8 cellular contexts compared by ENCODE assay signal in the genomic region with DNA sequence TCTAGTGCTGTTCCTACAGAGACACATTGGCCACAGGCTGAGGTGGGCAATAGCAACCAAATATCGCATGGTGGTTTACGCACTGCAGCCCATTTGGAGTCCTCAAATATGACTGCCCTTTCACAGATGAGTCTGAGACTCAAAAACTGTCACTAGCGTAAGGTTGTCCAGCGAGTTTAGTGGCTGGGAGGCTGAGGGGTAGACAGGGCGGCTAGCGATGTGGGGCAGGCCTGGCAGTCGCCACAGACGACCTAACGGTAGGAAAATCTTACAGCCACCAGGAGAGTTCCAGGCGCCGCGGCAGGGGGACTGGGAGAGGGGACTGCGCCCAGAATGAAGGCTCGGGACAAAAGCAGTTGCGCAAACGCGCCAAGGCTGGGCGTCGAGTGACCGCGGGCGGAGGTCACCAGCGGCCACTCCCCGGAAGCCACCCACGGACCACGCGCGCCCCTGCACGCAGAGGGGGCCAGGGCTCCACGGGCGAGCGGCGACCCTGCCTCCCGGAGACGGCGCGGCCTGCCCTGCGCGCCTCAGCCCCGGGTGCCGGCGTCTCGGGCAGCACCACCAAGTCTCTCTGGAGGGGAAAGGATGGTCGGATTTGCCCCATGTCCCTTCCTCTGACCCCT. TPM values are rescaled to one million over a fixed set of nuclear protein-coding genes. Genes with fewer than 3 reads are reported as not detected.
DNase-seq lines count a peak whose midpoint lies in the region; ATAC-seq, FAIRE-seq and TF ChIP-seq lines count a peak whose summit lies in the region.

No MANE protein-coding gene starts in this region.

- no peak for DNase-seq in BJ (ENCODE audit: low read depth)
- no peak for DNase-seq in RWPE2 (ENCODE audit: low spot score)
- DNase-seq in endothelial cell of umbilical vein (ENCODE audit: low read depth, low spot score) = no peak
- no peak for DNase-seq in D341Med (ENCODE audit: low spot score)
- no peak for DNase-seq in stimulated activated naive CD4-positive, alpha-beta T cell (lab: John Stamatoyannopoulos, UW)

- POLR2A ChIA-PET in BJ (lab: Charles Lee) (no interaction called here), endothelial cell of umbilical vein (lab: Charles Lee) (no interaction called here)

- H3K4me1 ChIP-seq in RWPE2 (ENCODE audit: insufficient read depth, poor library complexity, severe bottlenecking) = peaks cover 26% of the 10 kb centered on the region
- H3K4me1 ChIP-seq in endothelial cell of umbilical vein (ENCODE audit: control insufficient read depth, extremely low read depth, insufficient read depth, low read length) = peaks cover 34% of the 10 kb centered on the region
- H3K4me1 ChIP-seq in muscle layer of colon (ENCODE audit: insufficient read depth, low read length) = peaks cover 42% of the 10 kb centered on the region

- peak overlapping the region; percentile 73 for H3K27ac ChIP-seq in RWPE2 (ENCODE audit: poor library complexity, severe bottlenecking)
- peak overlapping the region; percentile 93 for H3K27ac ChIP-seq in endothelial cell of umbilical vein (ENCODE audit: insufficient read depth, low read depth, low read length)
- peak overlapping the region; percentile 97 for H3K27ac ChIP-seq in muscle layer of colon (ENCODE audit: low read depth, low read length)

- H3K4me3 ChIP-seq in BJ (ENCODE audit: low read depth, low read length) (peak overlapping the region; percentile 42), RWPE2 (ENCODE audit: severe bottlenecking) (peak overlapping the region; percentile 96), endothelial cell of umbilical vein (replicated peaks in 1 of 3; ENCODE audit: insufficient read depth in 1 of 3, low read depth in 1 of 3, low read length in 3 of 3) (peak overlapping the region; percentile 24 to 86 (median 49)), muscle layer of colon (ENCODE audit: low read depth in 1 of 2, low read length in 2 of 2) (peak overlapping the region; percentile 66 to 73)

- ATAC-seq in GM21619 (IDR thresholded peaks at IDR 0.05; ENCODE audit: unreplicated experiment) = peak; percentile 9
- ATAC-seq in RWPE2 (ENCODE audit: low read depth) = peak; percentile 2; the same call in 2 of the 3 replicates
- ATAC-seq in HG03442 (IDR thresholded peaks at IDR 0.05; ENCODE audit: unreplicated experiment) = no peak

- TF ChIP-seq POLR2A in endothelial cell of umbilical vein (IDR thresholded peaks at IDR 0.05; ENCODE audit: low read depth, low read length) = peak; percentile 0

- H2AFZ ChIP-seq in endothelial cell of umbilical vein (ENCODE audit: low read depth, low read length) = peak overlapping the region; percentile 0

- TSS peak; percentile 63 for BruUV-seq in endothelial cell of umbilical vein (replicated peaks; lab: Mats Ljungman, UMichigan)

- H3K27me3 ChIP-seq in BJ (ENCODE audit: control insufficient read depth, insufficient read depth, low read length) (no peaks in the 10 kb centered on the region), RWPE2 (ENCODE audit: insufficient read depth, poor library complexity, severe bottlenecking) (no peaks in the 10 kb centered on the region), endothelial cell of umbilical vein (ENCODE audit: control insufficient read depth in 2 of 2, insufficient read depth in 2 of 2, low read length in 2 of 2) (no peaks in the 10 kb centered on the region), muscle layer of colon (ENCODE audit: control insufficient read depth in 1 of 2, insufficient read depth in 2 of 2, low read length in 2 of 2) (no peaks in the 10 kb centered on the region)

- H3K4me2 ChIP-seq in endothelial cell of umbilical vein (ENCODE audit: insufficient read depth, low read length) = peak overlapping the region; percentile 43

- H4K20me1 ChIP-seq in endothelial cell of umbilical vein (replicated peaks; ENCODE audit: control insufficient read depth, extremely low read depth, insufficient read depth, low read length) = peaks cover 11% of the 10 kb centered on the region

- no peak for TF ChIP-seq CTCF in BJ (IDR thresholded peaks at IDR 0.05; ENCODE audit: insufficient read depth, low read depth, low read length)
- no peak for TF ChIP-seq CTCF in RWPE2 (IDR thresholded peaks at IDR 0.05; ENCODE audit: poor library complexity, severe bottlenecking)
- no peak for TF ChIP-seq CTCF in endothelial cell of umbilical vein (IDR thresholded peaks at IDR 0.05; ENCODE audit: extremely low read depth in 1 of 2, insufficient read depth in 1 of 2, low read depth in 1 of 2, low read length in 2 of 2)

- H3K79me2 ChIP-seq in endothelial cell of umbilical vein (ENCODE audit: control insufficient read depth, insufficient read depth, low read length) = peaks cover 35% of the 10 kb centered on the region

- H3K9me3 ChIP-seq in RWPE2 (ENCODE audit: severe bottlenecking) (no peaks in the 10 kb centered on the region), endothelial cell of umbilical vein (replicated peaks; ENCODE audit: control insufficient read depth, insufficient read depth, low read length) (no peaks in the 10 kb centered on the region), muscle layer of colon (ENCODE audit: low read length) (no peaks in the 10 kb centered on the region)

- no peak for FAIRE-seq in endothelial cell of umbilical vein (lab: Jason Lieb, UNC)

- H3K9ac ChIP-seq in endothelial cell of umbilical vein (replicated peaks; ENCODE audit: extremely low read depth, insufficient read depth, low read length) = peak overlapping the region; percentile 97
- peak overlapping the region; percentile 41 for H3K9ac ChIP-seq in muscle layer of colon (ENCODE audit: low read length)

- intact Hi-C loops in endothelial cell of umbilical vein (cut with micrococcal nuclease) = loop anchor here (5.0 kb wide), 2 partner anchors 46 to 829 kb away; no protein-coding TSS in a partner anchor

- H3K36me3 ChIP-seq in BJ (ENCODE audit: control insufficient read depth, insufficient read depth, low read length) = no peaks in the 10 kb centered on the region; the same call in 1 of the 2 replicates
- H3K36me3 ChIP-seq in RWPE2 (ENCODE audit: low read depth) = peaks cover 15% of the 10 kb centered on the region
- H3K36me3 ChIP-seq in endothelial cell of umbilical vein (ENCODE audit: control insufficient read depth in 2 of 2, extremely low read depth in 1 of 2, insufficient read depth in 2 of 2, low read length in 2 of 2) = peaks cover 0 to 2% of the 10 kb centered on the region in 2 experiments
- no peaks in the 10 kb centered on the region for H3K36me3 ChIP-seq in muscle layer of colon (ENCODE audit: insufficient read depth, low read length)

- CTCF ChIA-PET in BJ (lab: Yijun Ruan, JAX) = interaction anchor here (1.4 kb wide), 1 partner anchor 827 kb away, joined by 3 read pairs; no protein-coding TSS in a partner anchor
- CTCF ChIA-PET in endothelial cell of umbilical vein (lab: Charles Lee) = no interaction called here

- dilution Hi-C loops in endothelial cell of umbilical vein (cut with MboI; ENCODE audit: extremely low pct_ligation_motif_present, low sequenced_read_pairs) = no loop called here

- no peaks in the 10 kb centered on the region for H3K9me1 ChIP-seq in endothelial cell of umbilical vein (replicated peaks; ENCODE audit: control insufficient read depth, extremely low read depth, insufficient read depth, low read length)

TF ChIP-seq in endothelial cell of umbilical vein, 7 proteins besides CTCF, POLR2A, EP300 and RAD21:
- no peak for TF ChIP-seq POLR2AphosphoS5 (IDR thresholded peaks at IDR 0.05; ENCODE audit: insufficient read depth, low read depth, low read length)
- TF ChIP-seq GATA2 (IDR thresholded peaks at IDR 0.05; ENCODE audit: insufficient read depth, insufficient read length, low read depth, low read length) = no peak
- TF ChIP-seq MYC (IDR thresholded peaks at IDR 0.05; ENCODE audit: low read depth, low read length) = no peak
- no peak for TF ChIP-seq JUN (IDR thresholded peaks at IDR 0.05; ENCODE audit: borderline replicate concordance, insufficient read depth, insufficient read length, low read depth)
- TF ChIP-seq FOS (IDR thresholded peaks at IDR 0.05; ENCODE audit: borderline replicate concordance, insufficient read depth, low read length) = no peak
- TF ChIP-seq EZH2 (IDR thresholded peaks at IDR 0.05; ENCODE audit: borderline replicate concordance, low read depth, low read length, severe bottlenecking) = no peak
- no peak for TF ChIP-seq MAX (IDR thresholded peaks at IDR 0.05; ENCODE audit: insufficient read depth, insufficient read length)

RNA-seq across cellular contexts. Expression of gene MAP1LC3B, which starts 0.7 kb away (rescaled TPM):
- polyA plus RNA-seq in BJ (2011; rRNA removed) = 29.0 and 50.7 TPM in 2 replicates
- 14.8 and 23.0 TPM in 2 replicates for polyA minus RNA-seq in BJ (2011; rRNA and poly(A)+ RNA removed)
- total RNA-seq in endothelial cell of umbilical vein = 94.5 and 99.9 TPM in 2 replicates
- 33.7 and 40.7 TPM in 2 replicates for polyA plus RNA-seq in endothelial cell of umbilical vein
- 46.7 and 58.4 TPM in 2 replicates for polyA plus RNA-seq in endothelial cell of umbilical vein (2011; cell fraction: cytosol; rRNA removed)
- 32.9 and 37.4 TPM in 2 replicates for polyA plus RNA-seq in endothelial cell of umbilical vein (2011; cell fraction: nucleus; rRNA removed)
- 157 and 161 TPM in 2 replicates for polyA plus RNA-seq in endothelial cell of umbilical vein (2012)
- polyA minus RNA-seq in endothelial cell of umbilical vein = 27.2 and 32.8 TPM in 2 replicates
- polyA minus RNA-seq in endothelial cell of umbilical vein (2011; cell fraction: cytosol; rRNA and poly(A)+ RNA removed) = 27.1 TPM
- 27.2 and 31.7 TPM in 2 replicates for polyA minus RNA-seq in endothelial cell of umbilical vein (2011; cell fraction: nucleus; rRNA and poly(A)+ RNA removed)

RNA-seq across cellular contexts. Expression of gene FBXO31, which starts 7.9 kb away (rescaled TPM):
- polyA plus RNA-seq in BJ (2011; rRNA removed) (16.7 and 24.8 TPM in 2 replicates), endothelial cell of umbilical vein (17.1 and 19.1 TPM in 2 replicates)
- polyA minus RNA-seq in BJ (2011; rRNA and poly(A)+ RNA removed) = 17.6 and 21.6 TPM in 2 replicates
- total RNA-seq in endothelial cell of umbilical vein = 28.7 and 31.8 TPM in 2 replicates
- polyA plus RNA-seq in endothelial cell of umbilical vein (2011; cell fraction: cytosol; rRNA removed) = 7.9 and 9.7 TPM in 2 replicates
- polyA plus RNA-seq in endothelial cell of umbilical vein (2011; cell fraction: nucleus; rRNA removed) = 53.6 and 60.9 TPM in 2 replicates
- 13.5 and 18.7 TPM in 2 replicates for polyA plus RNA-seq in endothelial cell of umbilical vein (2012)
- 21.7 and 24.5 TPM in 2 replicates for polyA minus RNA-seq in endothelial cell of umbilical vein
- polyA minus RNA-seq in endothelial cell of umbilical vein (2011; cell fraction: cytosol; rRNA and poly(A)+ RNA removed) = 15.0 TPM
- polyA minus RNA-seq in endothelial cell of umbilical vein (2011; cell fraction: nucleus; rRNA and poly(A)+ RNA removed) = 19.8 and 25.0 TPM in 2 replicates

Comparison
In these comparisons a context has a peak if more than half of its experiments do, and no peak if none do; other contexts are left out.
1. H3K4me3 ChIP-seq: peak in every context shown above with its lines; median percentile 96 in RWPE2; 70 in muscle layer of colon; 49 in endothelial cell of umbilical vein; 42 in BJ.